ENCODE assay signal across 21 cellular contexts in genomic region chr3:177056927-177057326, GRCh38.
DNase-seq lines count a peak whose midpoint lies in the region; ATAC-seq, FAIRE-seq and TF ChIP-seq lines count a peak whose summit lies in the region.
"Had no signal": no experiment of that assay in that cellular context is flagged by ENCODE, and none has a peak within 500 bp of the region (broad histone marks: within the 10 kb centered on the region; RNA-seq: fewer than 3 reads in every experiment).

No MANE protein-coding gene starts in this region.

- in situ Hi-C loops in G401 (cut with HindIII; ENCODE audit: low sequenced_read_pairs), result no loop called here
- in situ Hi-C loops in K562 (cut with MboI), result loop anchor here (5.0 to 10.0 kb wide), 2 partner anchors 138 to 305 kb away; partner anchors contain the start of gene TBL1XR1

- peaks cover 72% of the 10 kb centered on the region for H3K79me2 ChIP-seq in K562 (ENCODE audit: control insufficient read depth, insufficient read depth, low read length)

- H2AFZ ChIP-seq in K562 (ENCODE audit: low read depth, low read length), result no peak overlapping the region

- no peaks in the 10 kb centered on the region for H4K20me1 ChIP-seq in K562 (replicated peaks; ENCODE audit: control insufficient read depth, insufficient read depth, low read length)

- H3K27me3 ChIP-seq in K562 (ENCODE audit: control insufficient read depth in 2 of 2, insufficient read depth in 2 of 2, low read length in 2 of 2) (no peaks in the 10 kb centered on the region), vagina (no peaks in the 10 kb centered on the region)

- no peak for TF ChIP-seq POLR2A in K562 (conservative IDR thresholded peaks at IDR 0.05)
- TF ChIP-seq POLR2A in vagina (IDR thresholded peaks at IDR 0.05), result no peak

- 65% methylated on average over 3 of the region's 3 CpGs for WGBS in K562 (ENCODE audit: insufficient coverage, low coverage, missing lambda C conversion rate)

- TF ChIP-seq CTCF in K562 (IDR thresholded peaks at IDR 0.05 in 2 of 3, conservative IDR thresholded peaks at IDR 0.05 in 1 of 3; ENCODE audit: insufficient read depth in 2 of 3, low read depth in 1 of 3, low read length in 3 of 3) (no peak), vagina (IDR thresholded peaks at IDR 0.05) (no peak)

- H3K27ac ChIP-seq in K562 (ENCODE audit: extremely low read depth, low read depth, low read length) (no peak overlapping the region), vagina (no peak overlapping the region)

- intact Hi-C loops in K562 (cut with micrococcal nuclease), result loop anchor here (10.0 kb wide), 1 partner anchor 718 kb away; no protein-coding TSS in a partner anchor
- intact Hi-C loops in vagina (cut with DNase I), result loop anchor here (10.0 kb wide), 2 partner anchors 1268 to 1328 kb away; no protein-coding TSS in a partner anchor

- TF ChIP-seq EP300 in K562 (IDR thresholded peaks at IDR 0.05; ENCODE audit: low read length), result no peak

- no TSS peak for BruUV-seq in K562 (replicated peaks; lab: Mats Ljungman, UMichigan)

- TF ChIP-seq RAD21 in K562 (CRISPR knock-in tag; conservative IDR thresholded peaks at IDR 0.05 in 1 of 2, IDR thresholded peaks at IDR 0.05 in 1 of 2), result no peak

- POLR2A ChIA-PET in K562 (lab: Yijun Ruan, JAX), result no interaction called here

- H3K9me1 ChIP-seq in K562 (ENCODE audit: control insufficient read depth, insufficient read depth, low read length), result no peaks in the 10 kb centered on the region

- H3K4me2 ChIP-seq in K562 (ENCODE audit: insufficient read depth, low read length), result no peak overlapping the region

- no peak for FAIRE-seq in K562 (lab: Jason Lieb, UNC)

- H3K4me3 ChIP-seq in K562, result no peak overlapping the region
- H3K4me3 ChIP-seq in vagina, result no peak overlapping the region
- H3K4me3 ChIP-seq: skin epidermis had no signal

- DNase-seq in NCI-H1105 treated with DMSO at 0.1 percent for 48 hours (lab: John Stamatoyannopoulos, UW) (peak; percentile 35), NCI-H1105 (lab: John Stamatoyannopoulos, UW) (no peak), G401 (ENCODE audit: low spot score) (peak; percentile 33), NCI-H524 (lab: John Stamatoyannopoulos, UW) (peak; percentile 37 to 78), K562 (ENCODE audit: extremely low read depth in 1 of 4, low spot score in 3 of 4) (no peak), vagina (ENCODE audit: extremely low spot score in 2 of 2) (no peak), NCI-H187 (lab: John Stamatoyannopoulos, UW) (no peak)
- no peak for DNase-seq in activated naive CD4-positive, alpha-beta T cell treated with anti-CD3 and anti-CD28 coated beads, Interleukin-2, amount 50 U/mL, for 16 hours
- DNase-seq: 8988T; activated CD4-positive, alpha-beta T cell treated with anti-CD3 and anti-CD28 coated beads, Interleukin-2, amount 50 U/mL, for 4 hours; activated CD8-positive, alpha-beta memory T cell treated with anti-CD3 and anti-CD28 coated beads, Interleukin-2, amount 10 ng/mL, durations not matched to agents 7 days and 5 days; activated gamma-delta T cell treated with Interleukin-2 at 50 U/mL for 16 hours; activated T-cell treated with anti-CD3 and anti-CD28 coated beads, Interleukin-2, amount 50 U/mL, for 4 hours; CD4-positive, alpha-beta T cell; cortex of kidney; effector memory CD8-positive, alpha-beta T cell; H9; Kasumi-1; NCI-H1930; T-helper 2 cell had no signal

- CTCF ChIA-PET in K562 (lab: Yijun Ruan, JAX; ENCODE audit: low intra/inter-chr PET ratio), result no interaction called here

- H3K9ac ChIP-seq in K562 (ENCODE audit: insufficient read depth in 1 of 2, low read depth in 2 of 2, low read length in 2 of 2), result no peak overlapping the region

- no peaks in the 10 kb centered on the region for H3K9me3 ChIP-seq in K562 (replicated peaks; ENCODE audit: control insufficient read depth, insufficient read depth, low read depth, low read length)
- no peaks in the 10 kb centered on the region for H3K9me3 ChIP-seq in vagina

- H3K4me1 ChIP-seq in K562 (replicated peaks in 1 of 2; ENCODE audit: control insufficient read depth in 2 of 2, insufficient read depth in 2 of 2, low read length in 2 of 2) (peaks cover 0 to 5% of the 10 kb centered on the region in 2 experiments; a peak in 3 of 5 replicates), vagina (peaks cover 15% of the 10 kb centered on the region)

- H3K36me3 ChIP-seq in K562 (ENCODE audit: control insufficient read depth, insufficient read depth, low read length), result peaks cover 35% of the 10 kb centered on the region
- no peaks in the 10 kb centered on the region for H3K36me3 ChIP-seq in vagina

- no peak; the same call in 1 of the 3 replicates for ATAC-seq in K562

TF ChIP-seq in K562, 482 proteins besides CTCF, POLR2A, EP300 and RAD21:
- TF ChIP-seq ZBTB2 (IDR thresholded peaks at IDR 0.05), result no peak
- no peak for TF ChIP-seq ZNF124 (CRISPR knock-in tag; IDR thresholded peaks at IDR 0.05)
- no peak for TF ChIP-seq ZNF133 (CRISPR knock-in tag; IDR thresholded peaks at IDR 0.05)
- TF ChIP-seq STAT5A (IDR thresholded peaks at IDR 0.05; ENCODE audit: borderline replicate concordance, low read length), result no peak
- TF ChIP-seq POU5F1 (IDR thresholded peaks at IDR 0.05; ENCODE audit: borderline replicate concordance, low read depth, low read length, partially characterized antibody), result no peak
- 0 out of 2 replicates have a peak, but pooled peaks have one; percentile 63 for TF ChIP-seq HMBOX1 (IDR thresholded peaks at IDR 0.05)
- no peak for TF ChIP-seq ZNF699 (CRISPR knock-in tag; IDR thresholded peaks at IDR 0.05; ENCODE audit: insufficient replicate concordance)

Comparison
In these comparisons a context has a peak if more than half of its experiments do, and no peak if none do; other contexts are left out.
1. DNase-seq: peak in NCI-H1105 treated with DMSO at 0.1 percent for 48 hours (single experiment), G401 (single experiment) and NCI-H524 (2 of 2); none in NCI-H1105 (single experiment), K562 (0 of 4), vagina (0 of 2), activated naive CD4-positive, alpha-beta T cell treated with anti-CD3 and anti-CD28 coated beads, Interleukin-2, amount 50 U/mL, for 16 hours (single experiment) and NCI-H187 (0 of 2).